Comparison of ENCODE assay signal across 8 cellular contexts in genomic region chr1:29180497-29181412, GRCh38. TPM values are rescaled to one million over a fixed set of nuclear protein-coding genes. Genes with fewer than 3 reads are reported as not detected.
A peak's percentile ranks its signal among the peaks of the same experiment; 100 is the strongest.
DNase-seq lines count a peak whose midpoint lies in the region; ATAC-seq, FAIRE-seq and TF ChIP-seq lines count a peak whose summit lies in the region.

No MANE protein-coding gene starts in this region.

- peaks cover 33 to 61% (median 42%) of the 10 kb centered on the region in 4 donors for H3K4me1 Mint-ChIP-seq in CD4-positive, CD25-positive, alpha-beta regulatory T cell
- peaks cover 35 to 64% (median 58%) of the 10 kb centered on the region in 7 donors for H3K4me1 Mint-ChIP-seq in naive thymus-derived CD4-positive, alpha-beta T cell

- peak overlapping the region; percentile 19 for H3K4ac ChIP-seq in H1 (replicated peaks; ENCODE audit: insufficient read length, low read depth, low read length)

- no peak overlapping the region for H4K5ac ChIP-seq in H1 (ENCODE audit: insufficient read length, low read depth, low read length)

- peak overlapping the region; percentile 90 to 95 (median 95) for H3K27ac Mint-ChIP-seq in CD4-positive, CD25-positive, alpha-beta regulatory T cell
- peak overlapping the region; percentile 86 to 98 (median 94) for H3K27ac Mint-ChIP-seq in naive thymus-derived CD4-positive, alpha-beta T cell

- no peak for ATAC-seq in CD4-positive, CD25-positive, alpha-beta regulatory T cell (ENCODE audit: low read depth in 2 of 2)
- no peak for ATAC-seq in naive thymus-derived CD4-positive, alpha-beta T cell
- ATAC-seq in HG02571 (IDR thresholded peaks at IDR 0.05; ENCODE audit: unreplicated experiment) (no peak), GM21526 (IDR thresholded peaks at IDR 0.05; ENCODE audit: low FRiP score, unreplicated experiment) (no peak), HG03442 (IDR thresholded peaks at IDR 0.05; ENCODE audit: unreplicated experiment) (no peak)

- TF ChIP-seq EP300 in H1 (IDR thresholded peaks at IDR 0.05; ENCODE audit: borderline replicate concordance in 1 of 2, low read depth in 2 of 2, low read length in 2 of 2), result no peak

- DNase-seq in CD4-positive, CD25-positive, alpha-beta regulatory T cell, result peak in 1 of 3 donors; percentile 53
- DNase-seq in HAP-1 (ENCODE audit: low spot score in 2 of 2) (no peak), H1 (ENCODE audit: low read depth in 1 of 2, low spot score in 2 of 2) (no peak)
- no peak for DNase-seq in naive thymus-derived CD4-positive, alpha-beta T cell

- WGBS in H1 (ENCODE audit: extremely low coverage in 1 of 2, insufficient coverage in 1 of 2, insufficient read length in 1 of 2, insufficient replicate concordance in 2 of 2, low coverage in 1 of 2, low lambda C conversion rate in 2 of 2, missing lambda C conversion rate in 1 of 2), 2 experiments, result 6% methylated on average over 31 of the region's 32 CpGs; no CpG with 5 or more reads in 1 of the 2 experiments

- peak in 1 of 2 experiments; percentile 62; a peak in 2 of 3 replicates for TF ChIP-seq POLR2A in H1 (IDR thresholded peaks at IDR 0.05; ENCODE audit: control extremely low read depth in 1 of 2, low read depth in 2 of 2, low read length in 2 of 2)

- H3K27ac ChIP-seq in CD4-positive, CD25-positive, alpha-beta regulatory T cell (ENCODE audit: insufficient read depth, low read length, poor library complexity, severe bottlenecking), result peak overlapping the region; percentile 98
- peak overlapping the region; percentile 87 for H3K27ac ChIP-seq in SU-DHL-6 (ENCODE audit: low read depth, low read length)
- H3K27ac ChIP-seq in H1 (ENCODE audit: low read depth, low read length), result peak overlapping the region; percentile 97
- H3K27ac ChIP-seq in naive thymus-derived CD4-positive, alpha-beta T cell (ENCODE audit: low read depth, low read length), result peak overlapping the region; percentile 98

- no peaks in the 10 kb centered on the region; the same call in 1 of the 2 replicates for H3K79me1 ChIP-seq in H1 (ENCODE audit: low read depth, low read length)

- H4K8ac ChIP-seq in H1 (ENCODE audit: extremely low read depth, insufficient read depth, low read length), result no peak overlapping the region; the same call in none of the 2 replicates

- H3K9ac ChIP-seq in SU-DHL-6 (ENCODE audit: low read length) (peak overlapping the region; percentile 99), H1 (replicated peaks in 1 of 4; ENCODE audit: extremely low read depth in 1 of 4, low read depth in 3 of 4, low read length in 3 of 4) (peak overlapping the region; percentile 89 to 98 (median 98))

- H3K4me1 ChIP-seq in CD4-positive, CD25-positive, alpha-beta regulatory T cell (ENCODE audit: control insufficient read depth, insufficient read depth, low read length, poor library complexity, severe bottlenecking), result peaks cover 58% of the 10 kb centered on the region
- H3K4me1 ChIP-seq in HAP-1 (peaks cover 36% of the 10 kb centered on the region), H1 (replicated peaks in 1 of 4; ENCODE audit: control insufficient read depth in 3 of 4, insufficient read depth in 4 of 4, low read length in 3 of 4) (peaks cover 2 to 6% (median 3%) of the 10 kb centered on the region in 4 experiments; a peak in 5 of 7 replicates)
- peaks cover 26 to 29% of the 10 kb centered on the region in 2 donors for H3K4me1 ChIP-seq in naive thymus-derived CD4-positive, alpha-beta T cell (ENCODE audit: control insufficient read depth in 2 of 2, insufficient read depth in 2 of 2, low read length in 2 of 2)

- CTCF ChIA-PET in H1 (lab: Charles Lee; ENCODE audit: partially characterized antibody), result interaction anchor here (0.6 to 3.2 kb wide), 13 partner anchors 9 to 841 kb away, joined by 3 to 29 read pairs (median 4); no protein-coding TSS in a partner anchor
- CTCF ChIA-PET in naive thymus-derived CD4-positive, alpha-beta T cell (lab: Charles Lee), result interaction anchor here (0.9 to 4.2 kb wide), 3 partner anchors 9 to 19 kb away, joined by 3 to 46 read pairs (median 3); no protein-coding TSS in a partner anchor

- peak overlapping the region; percentile 85 for H3K4me3 ChIP-seq in CD4-positive, CD25-positive, alpha-beta regulatory T cell (ENCODE audit: low read depth, low read length)
- H3K4me3 ChIP-seq in HAP-1 (peak overlapping the region; percentile 99), SU-DHL-6 (ENCODE audit: insufficient read depth, low read length, poor library complexity, severe bottlenecking) (peak overlapping the region; percentile 97), H1 (ENCODE audit: extremely low read depth in 1 of 4, insufficient read depth in 2 of 4, low read depth in 3 of 4, low read length in 4 of 4) (peak overlapping the region; percentile 79 to 95 (median 89))
- peak overlapping the region; percentile 99 for H3K4me3 ChIP-seq in naive thymus-derived CD4-positive, alpha-beta T cell (ENCODE audit: low read length)

- no peak overlapping the region for H2BK120ac ChIP-seq in H1 (replicated peaks; ENCODE audit: low read depth, low read length)

- H2AFZ ChIP-seq in SU-DHL-6 (ENCODE audit: low read depth, low read length, severe bottlenecking) (no peak overlapping the region), H1 (ENCODE audit: low read length) (no peak overlapping the region)

- no peak overlapping the region for H2BK15ac ChIP-seq in H1 (ENCODE audit: low read length)

- peak overlapping the region; percentile 5 for H3K56ac ChIP-seq in H1 (replicated peaks; ENCODE audit: insufficient read length, low read depth, low read length)

- POLR2A ChIA-PET in H1 (lab: Charles Lee; ENCODE audit: partially characterized antibody), result interaction anchor here (0.7 to 7.2 kb wide), 24 partner anchors 9 to 296 kb away, joined by 3 to 105 read pairs (median 4); partner anchors contain the start of genes EPB41 and TMEM200B
- POLR2A ChIA-PET in naive thymus-derived CD4-positive, alpha-beta T cell (lab: Charles Lee), result interaction anchor here (0.5 to 3.2 kb wide), 22 partner anchors 9 to 1408 kb away, joined by 3 to 21 read pairs (median 8); partner anchors contain the start of genes ATP5IF1, EPB41, MECR and STX12

- TF ChIP-seq RAD21 in H1 (IDR thresholded peaks at IDR 0.05 in 1 of 2, conservative IDR thresholded peaks at IDR 0.05 in 1 of 2; ENCODE audit: low read depth in 2 of 2, low read length in 2 of 2), result no peak

- H3K4me3 Mint-ChIP-seq in CD4-positive, CD25-positive, alpha-beta regulatory T cell, result peak overlapping the region; percentile 94 to 99 (median 97)
- peak overlapping the region; percentile 88 to 98 (median 94) for H3K4me3 Mint-ChIP-seq in naive thymus-derived CD4-positive, alpha-beta T cell

- peaks cover 18% of the 10 kb centered on the region for H3K36me3 Mint-ChIP-seq in CD4-positive, CD25-positive, alpha-beta regulatory T cell
- H3K36me3 Mint-ChIP-seq in naive thymus-derived CD4-positive, alpha-beta T cell, result peaks cover 5 to 22% (median 10%) of the 10 kb centered on the region in 5 donors

- peaks cover 6% of the 10 kb centered on the region; the same call in 1 of the 2 replicates for H3K23me2 ChIP-seq in H1 (ENCODE audit: low read depth, low read length)

- H3K79me2 ChIP-seq in SU-DHL-6 (ENCODE audit: insufficient read depth, low read length) (peaks cover 59% of the 10 kb centered on the region), H1 (ENCODE audit: control insufficient read depth in 1 of 2, insufficient read depth in 2 of 2, low read length in 2 of 2) (peaks cover 36 to 54% of the 10 kb centered on the region in 2 experiments)

- no peak overlapping the region for H2AK5ac ChIP-seq in H1 (ENCODE audit: low read depth, low read length)

- H3K23ac ChIP-seq in H1 (ENCODE audit: insufficient read length), result no peak overlapping the region

- H3K18ac ChIP-seq in H1 (ENCODE audit: extremely low read depth, low read length), result peak overlapping the region; percentile 95

- no peaks in the 10 kb centered on the region for H3K27me3 ChIP-seq in CD4-positive, CD25-positive, alpha-beta regulatory T cell (ENCODE audit: control insufficient read depth, insufficient read depth, low read length)
- H3K27me3 ChIP-seq in HAP-1 (ENCODE audit: low read depth) (no peaks in the 10 kb centered on the region), SU-DHL-6 (ENCODE audit: low read length) (no peaks in the 10 kb centered on the region), H1 (replicated peaks in 1 of 4; ENCODE audit: control insufficient read depth in 3 of 4, extremely low read depth in 1 of 4, insufficient read depth in 3 of 4, low read length in 3 of 4) (no peaks in the 10 kb centered on the region)
- H3K27me3 ChIP-seq in naive thymus-derived CD4-positive, alpha-beta T cell (ENCODE audit: control insufficient read depth in 2 of 2, insufficient read depth in 2 of 2, low read length in 2 of 2), result no peaks in the 10 kb centered on the region

- FAIRE-seq in H1 (lab: Jason Lieb, UNC), result no peak

- in situ Hi-C loops in HAP-1 (cut with MboI; ENCODE audit: low sequenced_read_pairs), result loop anchor here (10.0 kb wide), 1 partner anchor 536 kb away; the partner anchor contains the start of genes RNU11 and TAF12

- H4K20me1 ChIP-seq in SU-DHL-6 (ENCODE audit: low read depth, low read length) (peaks cover 36% of the 10 kb centered on the region), H1 (replicated peaks in 1 of 2; ENCODE audit: control insufficient read depth in 1 of 2, insufficient read depth in 2 of 2, low read length in 2 of 2) (peaks cover 11 to 19% of the 10 kb centered on the region in 2 experiments)

- H3K27me3 Mint-ChIP-seq in CD4-positive, CD25-positive, alpha-beta regulatory T cell, result no peaks in the 10 kb centered on the region
- no peaks in the 10 kb centered on the region for H3K27me3 Mint-ChIP-seq in naive thymus-derived CD4-positive, alpha-beta T cell

- H3K36me3 ChIP-seq in CD4-positive, CD25-positive, alpha-beta regulatory T cell (ENCODE audit: control insufficient read depth, insufficient read depth, low read length), result peaks cover 8% of the 10 kb centered on the region
- H3K36me3 ChIP-seq in HAP-1 (replicated peaks), result peaks cover 22% of the 10 kb centered on the region
- peaks cover 17% of the 10 kb centered on the region for H3K36me3 ChIP-seq in SU-DHL-6 (ENCODE audit: low read length)
- peaks cover 0 to 5% (median 4%) of the 10 kb centered on the region in 4 experiments; a peak in 4 of 8 replicates for H3K36me3 ChIP-seq in H1 (ENCODE audit: control insufficient read depth in 2 of 4, insufficient read depth in 4 of 4, low read length in 3 of 4)
- peaks cover 0 to 7% (median 0%) of the 10 kb centered on the region in 3 experiments for H3K36me3 ChIP-seq in naive thymus-derived CD4-positive, alpha-beta T cell (ENCODE audit: control insufficient read depth in 2 of 3, insufficient read depth in 3 of 3, low read length in 3 of 3)

- TF ChIP-seq CTCF in SU-DHL-6 (IDR thresholded peaks at IDR 0.05; ENCODE audit: insufficient read depth, low read length, poor library complexity, severe bottlenecking) (no peak), H1 (IDR thresholded peaks at IDR 0.05; ENCODE audit: control extremely low read depth in 1 of 3, insufficient read depth in 1 of 3, low read depth in 1 of 3, low read length in 3 of 3) (no peak)

- peak overlapping the region; percentile 96 for H3K4me2 ChIP-seq in SU-DHL-6 (ENCODE audit: low read depth, low read length, poor library complexity, severe bottlenecking)
- peak overlapping the region; percentile 85 to 97 for H3K4me2 ChIP-seq in H1 (ENCODE audit: insufficient read depth in 1 of 2, low read depth in 2 of 2, low read length in 2 of 2)

- intact Hi-C loops in naive thymus-derived CD4-positive, alpha-beta T cell (cut with micrococcal nuclease), result loop anchor here (1.0 to 10.0 kb wide), 18 partner anchors 14 to 1884 kb away; partner anchors contain the start of genes MECR (in 2 of the 2), TAF12 (in 2 of the 2), YTHDF2 (in 2 of the 2) and EYA3 (in 1 of the 2)

- no peaks in the 10 kb centered on the region for H3K9me2 ChIP-seq in SU-DHL-6 (replicated peaks; ENCODE audit: insufficient read depth, low read length)

- no peak overlapping the region for H3K14ac ChIP-seq in H1 (ENCODE audit: insufficient read length)

- peak overlapping the region; percentile 50; the same call in 1 of the 2 replicates for H2BK12ac ChIP-seq in H1 (ENCODE audit: low read depth, low read length)

- H2BK20ac ChIP-seq in H1 (ENCODE audit: low read length), result no peak overlapping the region

- peak overlapping the region; percentile 72 for H4K91ac ChIP-seq in H1 (replicated peaks; ENCODE audit: insufficient read length, low read length)

- H2BK5ac ChIP-seq in H1 (ENCODE audit: low read depth, low read length), result peak overlapping the region; percentile 97; the same call in 1 of the 2 replicates

- H3K9me3 Mint-ChIP-seq in CD4-positive, CD25-positive, alpha-beta regulatory T cell, result no peaks in the 10 kb centered on the region
- H3K9me3 Mint-ChIP-seq in naive thymus-derived CD4-positive, alpha-beta T cell, result no peaks in the 10 kb centered on the region

- H3K9me3 ChIP-seq in CD4-positive, CD25-positive, alpha-beta regulatory T cell (ENCODE audit: control insufficient read depth in 2 of 2, low read length in 2 of 2), result no peaks in the 10 kb centered on the region
- no peaks in the 10 kb centered on the region for H3K9me3 ChIP-seq in HAP-1
- no peaks in the 10 kb centered on the region for H3K9me3 ChIP-seq in SU-DHL-6 (ENCODE audit: insufficient read depth, low read length)
- H3K9me3 ChIP-seq in H1 (ENCODE audit: insufficient read depth in 2 of 2, low read depth in 1 of 2, low read length in 1 of 2), result no peaks in the 10 kb centered on the region
- no peaks in the 10 kb centered on the region for H3K9me3 ChIP-seq in naive thymus-derived CD4-positive, alpha-beta T cell (ENCODE audit: control insufficient read depth in 2 of 3, low read length in 3 of 3)

- peaks cover 16% of the 10 kb centered on the region for H3F3A ChIP-seq in SU-DHL-6 (ENCODE audit: insufficient read depth)

RNA-seq across cellular contexts. Expression of gene SRSF4, which starts 0.9 kb away (rescaled TPM):
- total RNA-seq in CD4-positive, CD25-positive, alpha-beta regulatory T cell, result 108 TPM
- 10 to 100 TPM; 87.2 to 95.0 (median 92.6) TPM for polyA plus RNA-seq in CD4-positive, CD25-positive, alpha-beta regulatory T cell
- total RNA-seq in H1 (2021; fragmentation: NEBNext Ultra II Directional; extraction: Animal tissue kit (Norgen Biotek cat#: 25700)), result 83.5 and 86.5 TPM in 2 replicates
- polyA plus RNA-seq in H1 (2011; rRNA removed), result 32.0 and 34.9 TPM in 2 replicates
- polyA plus RNA-seq in H1 (2011; cell fraction: cytosol; rRNA removed), result 69.0 TPM
- polyA plus RNA-seq in H1 (2011; cell fraction: nucleus; rRNA removed), result 35.6 TPM
- 78.5 to 101 TPM (median 84.8 TPM) in 4 replicates for polyA plus RNA-seq in H1 (2012, experiment 1 of 2)
- polyA plus RNA-seq in H1 (2012, experiment 2 of 2), result 36.3 TPM
- 81.6 TPM for polyA plus RNA-seq in H1 (2013, experiment 1 of 2)
- polyA plus RNA-seq in H1 (2013, experiment 2 of 2), result 79.9 TPM
- 23.4 and 28.6 TPM in 2 replicates for polyA minus RNA-seq in H1 (2011; rRNA and poly(A)+ RNA removed)
- polyA minus RNA-seq in H1 (2011; cell fraction: cytosol; rRNA and poly(A)+ RNA removed), result 26.5 TPM
- polyA minus RNA-seq in H1 (2011; cell fraction: nucleus; rRNA and poly(A)+ RNA removed), result 32.2 TPM
- 100 to 1,000 TPM in 1 of 5 experiments, 10 to 100 TPM in 4; 77.6 to 110 (median 79.9) TPM for total RNA-seq in naive thymus-derived CD4-positive, alpha-beta T cell
- polyA plus RNA-seq in naive thymus-derived CD4-positive, alpha-beta T cell, result 100 to 1,000 TPM in 1 of 2 donors, 10 to 100 TPM in 1; 76.1 to 123 TPM

RNA-seq across cellular contexts. Expression of gene MECR, which starts 50.0 kb away (rescaled TPM):
- 11.6 TPM for total RNA-seq in CD4-positive, CD25-positive, alpha-beta regulatory T cell
- 10 to 100 TPM; 10.1 to 16.3 (median 13.2) TPM for polyA plus RNA-seq in CD4-positive, CD25-positive, alpha-beta regulatory T cell
- 24.4 and 26.5 TPM in 2 replicates for total RNA-seq in H1 (2021; fragmentation: NEBNext Ultra II Directional; extraction: Animal tissue kit (Norgen Biotek cat#: 25700))
- 24.2 and 28.2 TPM in 2 replicates for polyA plus RNA-seq in H1 (2011; rRNA removed)
- 31.6 TPM for polyA plus RNA-seq in H1 (2011; cell fraction: cytosol; rRNA removed)
- 39.5 TPM for polyA plus RNA-seq in H1 (2011; cell fraction: nucleus; rRNA removed)
- polyA plus RNA-seq in H1 (2012, experiment 1 of 2), result 18.0 to 37.4 TPM (median 33.6 TPM) in 4 replicates
- 33.1 TPM for polyA plus RNA-seq in H1 (2012, experiment 2 of 2)
- polyA plus RNA-seq in H1 (2013, experiment 1 of 2), result 25.0 TPM
- 25.4 TPM for polyA plus RNA-seq in H1 (2013, experiment 2 of 2)
- polyA minus RNA-seq in H1 (2011; rRNA and poly(A)+ RNA removed), result 23.2 and 34.1 TPM in 2 replicates
- 14.5 TPM for polyA minus RNA-seq in H1 (2011; cell fraction: cytosol; rRNA and poly(A)+ RNA removed)
- 27.7 TPM for polyA minus RNA-seq in H1 (2011; cell fraction: nucleus; rRNA and poly(A)+ RNA removed)
- total RNA-seq in naive thymus-derived CD4-positive, alpha-beta T cell, result 10 to 100 TPM in 4 of 5 experiments, 1 to 10 TPM in 1; 8.6 to 24.4 (median 16.8) TPM
- polyA plus RNA-seq in naive thymus-derived CD4-positive, alpha-beta T cell, result 10 to 100 TPM; 18.3 to 20.5 TPM

RNA-seq across cellular contexts. Expression of gene PTPRU, which starts 55.6 kb away (rescaled TPM):
- not detected for total RNA-seq in CD4-positive, CD25-positive, alpha-beta regulatory T cell
- not detected for polyA plus RNA-seq in CD4-positive, CD25-positive, alpha-beta regulatory T cell
- 41.8 and 55.3 TPM in 2 replicates for total RNA-seq in H1 (2021; fragmentation: NEBNext Ultra II Directional; extraction: Animal tissue kit (Norgen Biotek cat#: 25700))
- 33.8 and 57.0 TPM in 2 replicates for polyA plus RNA-seq in H1 (2011; rRNA removed)
- 41.3 TPM for polyA plus RNA-seq in H1 (2011; cell fraction: cytosol; rRNA removed)
- 84.9 TPM for polyA plus RNA-seq in H1 (2011; cell fraction: nucleus; rRNA removed)
- 23.1 to 40.3 TPM (median 37.9 TPM) in 4 replicates for polyA plus RNA-seq in H1 (2012, experiment 1 of 2)
- polyA plus RNA-seq in H1 (2012, experiment 2 of 2), result 38.4 TPM
- 29.7 TPM for polyA plus RNA-seq in H1 (2013, experiment 1 of 2)
- 33.1 TPM for polyA plus RNA-seq in H1 (2013, experiment 2 of 2)
- 39.2 and 41.2 TPM in 2 replicates for polyA minus RNA-seq in H1 (2011; rRNA and poly(A)+ RNA removed)
- 79.9 TPM for polyA minus RNA-seq in H1 (2011; cell fraction: cytosol; rRNA and poly(A)+ RNA removed)
- polyA minus RNA-seq in H1 (2011; cell fraction: nucleus; rRNA and poly(A)+ RNA removed), result 57.9 TPM
- total RNA-seq in naive thymus-derived CD4-positive, alpha-beta T cell, result under 1 TPM in 2 of 5 experiments, not detected in 3; 0.17 to 0.42 TPM
- not detected for polyA plus RNA-seq in naive thymus-derived CD4-positive, alpha-beta T cell

RNA-seq across cellular contexts. Expression of gene TMEM200B, which starts 57.1 kb away (rescaled TPM):
- total RNA-seq in CD4-positive, CD25-positive, alpha-beta regulatory T cell, result not detected
- under 1 TPM in 1 of 4 donors, not detected in 3; 0.27 TPM for polyA plus RNA-seq in CD4-positive, CD25-positive, alpha-beta regulatory T cell
- 11.0 and 11.3 TPM in 2 replicates for total RNA-seq in H1 (2021; fragmentation: NEBNext Ultra II Directional; extraction: Animal tissue kit (Norgen Biotek cat#: 25700))
- 4.8 and 4.9 TPM in 2 replicates for polyA plus RNA-seq in H1 (2011; rRNA removed)
- polyA plus RNA-seq in H1 (2011; cell fraction: cytosol; rRNA removed), result 5.8 TPM
- polyA plus RNA-seq in H1 (2011; cell fraction: nucleus; rRNA removed), result 11.1 TPM
- polyA plus RNA-seq in H1 (2012, experiment 1 of 2), result 9.4 to 10.9 TPM (median 10.4 TPM) in 4 replicates
- 11.7 TPM for polyA plus RNA-seq in H1 (2012, experiment 2 of 2)
- 15.6 TPM for polyA plus RNA-seq in H1 (2013, experiment 1 of 2)
- 16.9 TPM for polyA plus RNA-seq in H1 (2013, experiment 2 of 2)
- polyA minus RNA-seq in H1 (2011; rRNA and poly(A)+ RNA removed), result 5.0 and 5.5 TPM in 2 replicates
- polyA minus RNA-seq in H1 (2011; cell fraction: cytosol; rRNA and poly(A)+ RNA removed), result 4.2 TPM
- polyA minus RNA-seq in H1 (2011; cell fraction: nucleus; rRNA and poly(A)+ RNA removed), result 5.9 TPM
- total RNA-seq in naive thymus-derived CD4-positive, alpha-beta T cell, result not detected
- polyA plus RNA-seq in naive thymus-derived CD4-positive, alpha-beta T cell, result not detected

Comparison
In these comparisons a context has a peak if more than half of its experiments do, and no peak if none do; other contexts are left out.
1. RNA of gene PTPRU, which starts 55.6 kb away (total RNA-seq): 41.8 to 55.3 TPM in H1; not detected in CD4-positive, CD25-positive, alpha-beta regulatory T cell (single experiment) and 0.17 to 0.42 TPM in naive thymus-derived CD4-positive, alpha-beta T cell; every median in the first group is over 10 times any median in the second.
2. Peak in every context shown above with its lines, with median percentiles within 50 percentile points of each other: H3K27ac ChIP-seq and H3K4me3 ChIP-seq.